ENCODE assay signal across 9 cellular contexts in the genomic region with DNA sequence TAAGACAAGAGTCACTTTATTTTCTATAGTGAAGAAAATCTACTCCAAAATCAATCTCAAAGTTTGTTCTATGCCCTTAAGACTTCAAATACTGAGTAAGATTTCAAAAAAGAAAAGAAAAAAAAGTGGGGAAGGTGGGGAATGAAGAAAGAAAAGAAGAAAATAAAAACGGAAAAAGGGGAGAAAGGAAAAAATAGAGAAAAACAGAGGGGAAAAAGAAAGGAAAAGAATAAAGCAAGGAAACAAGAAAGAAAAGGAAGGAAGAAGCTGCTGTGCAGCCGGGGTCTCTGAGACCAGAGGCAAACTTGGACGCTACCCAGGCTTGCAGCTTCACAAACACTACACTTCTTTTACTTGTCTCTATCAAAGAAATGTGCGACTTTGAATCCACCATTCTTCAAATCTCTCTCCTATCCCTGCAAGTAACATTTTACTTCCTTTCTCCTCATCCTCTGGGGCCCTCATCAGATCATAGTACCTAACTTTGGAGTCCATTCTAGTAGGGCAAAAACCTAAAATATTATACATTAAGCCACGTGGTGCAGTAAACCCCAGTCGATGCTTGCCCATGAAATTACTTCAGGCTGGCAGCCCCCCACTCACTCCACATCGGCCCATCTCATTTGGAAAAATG.
A peak's percentile ranks its signal among the peaks of the same experiment; 100 is the strongest.
DNase-seq lines count a peak whose midpoint lies in the region; ATAC-seq and TF ChIP-seq lines count a peak whose summit lies in the region.
"Had no signal": no experiment of that assay in that cellular context is flagged by ENCODE, and none has a peak within 500 bp of the region (broad histone marks: within the 10 kb centered on the region; RNA-seq: fewer than 3 reads in every experiment).

No MANE protein-coding gene starts in this region.

- no peaks in the 10 kb centered on the region for H3K27me3 Mint-ChIP-seq in activated T-cell treated with anti-CD3 and anti-CD28 coated beads, Interleukin-2, amount 50 U/mL, for 24 hours
- H3K27me3 Mint-ChIP-seq in activated naive CD4-positive, alpha-beta T cell treated with anti-CD3 and anti-CD28 coated beads, Interleukin-2, amount 50 U/mL, for 24 hours: no peaks in the 10 kb centered on the region

- H3K9me3 Mint-ChIP-seq in activated T-cell treated with anti-CD3 and anti-CD28 coated beads, Interleukin-2, amount 50 U/mL, for 24 hours: no peaks in the 10 kb centered on the region
- no peaks in the 10 kb centered on the region for H3K9me3 Mint-ChIP-seq in activated naive CD4-positive, alpha-beta T cell treated with anti-CD3 and anti-CD28 coated beads, Interleukin-2, amount 50 U/mL, for 24 hours

- H3K36me3 ChIP-seq in testis (ENCODE audit: low read depth, missing control alignments): no peaks in the 10 kb centered on the region
- H3K36me3 ChIP-seq: MG63 had no signal

- H3K4me1 Mint-ChIP-seq in activated T-cell treated with anti-CD3 and anti-CD28 coated beads, Interleukin-2, amount 50 U/mL, for 24 hours (ENCODE audit: low read depth): peaks cover 84% of the 10 kb centered on the region
- peaks cover 74% of the 10 kb centered on the region for H3K4me1 Mint-ChIP-seq in activated naive CD4-positive, alpha-beta T cell treated with anti-CD3 and anti-CD28 coated beads, Interleukin-2, amount 50 U/mL, for 24 hours

- WGBS in testis, 2 donors: 62 to 65% methylated on average over 7 of the region's 7 CpGs

- intact Hi-C loops in left colon (cut with DNase I, micrococcal nuclease) (loop anchor here in 1 of 2 donors (10.0 kb wide), 2 partner anchors 229 to 281 kb away; partner anchors contain the start of gene FOXP1), testis (cut with DNase I; ENCODE audit: low total_unique reads) (no loop called here)

- H3K9me3 ChIP-seq in testis: no peaks in the 10 kb centered on the region
- H3K9me3 ChIP-seq: MG63 had no signal

- peak; percentile 10 for ATAC-seq in left colon
- ATAC-seq in HG02588 (IDR thresholded peaks at IDR 0.05; ENCODE audit: unreplicated experiment): no peak
- no peak for ATAC-seq in GM18498 (IDR thresholded peaks at IDR 0.05; ENCODE audit: unreplicated experiment)

- TF ChIP-seq CTCF in testis (IDR thresholded peaks at IDR 0.05) (no peak), GM10266 (IDR thresholded peaks at IDR 0.05; ENCODE audit: control insufficient read depth, insufficient read depth, low read depth, missing control alignments) (no peak)

- DNase-seq in activated T-cell treated with anti-CD3 and anti-CD28 coated beads, Interleukin-2, amount 50 U/mL, for 24 hours: no peak
- DNase-seq in activated T-cell treated with anti-CD3 and anti-CD28 coated beads, Interleukin-2, amount 50 U/mL, for 1 hour: no peak
- DNase-seq in left colon: peak in 1 of 2 donors; percentile 35
- peak; percentile 38 for DNase-seq in testis
- DNase-seq in GM10266 (ENCODE audit: extremely low spot score): no peak
- DNase-seq: MG63 had no signal

- H3K27ac ChIP-seq in testis: no peak overlapping the region

- TF ChIP-seq POLR2A in testis (IDR thresholded peaks at IDR 0.05): no peak

- peak overlapping the region; percentile 88 for H3K4me3 Mint-ChIP-seq in activated T-cell treated with anti-CD3 and anti-CD28 coated beads, Interleukin-2, amount 50 U/mL, for 24 hours
- peak overlapping the region; percentile 97 for H3K4me3 Mint-ChIP-seq in activated naive CD4-positive, alpha-beta T cell treated with anti-CD3 and anti-CD28 coated beads, Interleukin-2, amount 50 U/mL, for 24 hours

- peaks cover 50% of the 10 kb centered on the region for H3K36me3 Mint-ChIP-seq in activated T-cell treated with anti-CD3 and anti-CD28 coated beads, Interleukin-2, amount 50 U/mL, for 24 hours (ENCODE audit: low read depth)
- peaks cover 22% of the 10 kb centered on the region for H3K36me3 Mint-ChIP-seq in activated naive CD4-positive, alpha-beta T cell treated with anti-CD3 and anti-CD28 coated beads, Interleukin-2, amount 50 U/mL, for 24 hours

- no peaks in the 10 kb centered on the region for H3K4me1 ChIP-seq in testis

- H3K27ac Mint-ChIP-seq in activated T-cell treated with anti-CD3 and anti-CD28 coated beads, Interleukin-2, amount 50 U/mL, for 24 hours: peak overlapping the region; percentile 98
- peak overlapping the region; percentile 100 for H3K27ac Mint-ChIP-seq in activated naive CD4-positive, alpha-beta T cell treated with anti-CD3 and anti-CD28 coated beads, Interleukin-2, amount 50 U/mL, for 24 hours

- H3K27me3 ChIP-seq in testis: no peaks in the 10 kb centered on the region
- H3K27me3 ChIP-seq: MG63 had no signal

- H3K4me3 ChIP-seq in testis: no peak overlapping the region
- H3K4me3 ChIP-seq: MG63 had no signal
